12 cellular contexts compared by ENCODE assay signal in genomic region chr10:121595321-121595805, GRCh38. TPM values are rescaled to one million over a fixed set of nuclear protein-coding genes. Genes with fewer than 3 reads are reported as not detected.
A peak's percentile ranks its signal among the peaks of the same experiment; 100 is the strongest.
DNase-seq lines count a peak whose midpoint lies in the region; ATAC-seq and TF ChIP-seq lines count a peak whose summit lies in the region.
"Had no signal": no experiment of that assay in that cellular context is flagged by ENCODE, and none has a peak within 500 bp of the region (broad histone marks: within the 10 kb centered on the region; RNA-seq: fewer than 3 reads in every experiment).

No MANE protein-coding gene starts in this region.

- WGBS in gastroesophageal sphincter (ENCODE audit: low coverage in 1 of 2), 2 donors = 41 to 42% methylated on average over 10 to 11 of the region's 11 CpGs

- no peak for TF ChIP-seq EP300 in gastroesophageal sphincter (IDR thresholded peaks at IDR 0.05)

- H3K27ac ChIP-seq in gastroesophageal sphincter (peak overlapping the region; percentile 71 to 97 (median 92)), muscle layer of duodenum (ENCODE audit: low read length) (peak overlapping the region; percentile 67)

- DNase-seq in astrocyte of the cerebellum (ENCODE audit: low read depth) (no peak), type B pancreatic cell (ENCODE audit: extremely low spot score, unreplicated experiment) (no peak), NCI-H510A (lab: John Stamatoyannopoulos, UW) (no peak)
- DNase-seq in stimulated activated CD4-positive, alpha-beta T cell treated with anti-CD3 and anti-CD28 coated beads, Interleukin-2, amount 100 ng/mL, for 24 hours = no peak
- DNase-seq: activated CD4-positive, alpha-beta T cell treated with anti-CD3 and anti-CD28 coated beads for 1 hour; CD4-positive, alpha-beta memory T cell; left colon; NCI-H2081 treated with DMSO at 0.1 percent for 48 hours had no signal

- peaks cover 61% of the 10 kb centered on the region for H3K4me1 Mint-ChIP-seq in type B pancreatic cell (ENCODE audit: unreplicated experiment)

- peaks cover 26% of the 10 kb centered on the region for H3K27me3 ChIP-seq in gastroesophageal sphincter
- no peaks in the 10 kb centered on the region for H3K27me3 ChIP-seq in muscle layer of duodenum (ENCODE audit: low read depth, low read length)

- H3K27me3 Mint-ChIP-seq in type B pancreatic cell = no peaks in the 10 kb centered on the region

- H3K4me3 Mint-ChIP-seq in type B pancreatic cell = peak overlapping the region; percentile 98

- H3K9me3 ChIP-seq in gastroesophageal sphincter = no peaks in the 10 kb centered on the region
- H3K9me3 ChIP-seq in muscle layer of duodenum (ENCODE audit: control insufficient read depth in 1 of 2, low read length in 2 of 2) = no peaks in the 10 kb centered on the region

- H3K36me3 ChIP-seq in gastroesophageal sphincter (no peaks in the 10 kb centered on the region), muscle layer of duodenum (ENCODE audit: control insufficient read depth in 1 of 2, insufficient read depth in 2 of 2, low read length in 2 of 2) (no peaks in the 10 kb centered on the region)

- in situ Hi-C loops in astrocyte of the cerebellum (cut with HindIII; ENCODE audit: low sequenced_read_pairs) = no loop called here

- peak overlapping the region; percentile 86 for H3K27ac Mint-ChIP-seq in type B pancreatic cell
- H3K27ac Mint-ChIP-seq: CD4-positive, alpha-beta memory T cell had no signal

- no peak for TF ChIP-seq CTCF in astrocyte of the cerebellum (IDR thresholded peaks at IDR 0.05; ENCODE audit: low read depth, low read length, missing control alignments)
- TF ChIP-seq CTCF in gastroesophageal sphincter (IDR thresholded peaks at IDR 0.05) = no peak
- TF ChIP-seq CTCF in type B pancreatic cell (conservative IDR thresholded peaks at IDR 0.05) = no peak

- TF ChIP-seq POLR2A in gastroesophageal sphincter (IDR thresholded peaks at IDR 0.05) = no peak

- peaks cover 38% of the 10 kb centered on the region for H3K36me3 Mint-ChIP-seq in type B pancreatic cell
- H3K36me3 Mint-ChIP-seq: CD4-positive, alpha-beta memory T cell had no signal

- ATAC-seq in gastroesophageal sphincter (no peak), GM21737 (IDR thresholded peaks at IDR 0.05; ENCODE audit: unreplicated experiment) (no peak), GM19452 (IDR thresholded peaks at IDR 0.05; ENCODE audit: unreplicated experiment) (no peak)
- ATAC-seq: left colon had no signal

- no peaks in the 10 kb centered on the region for H3K9me3 Mint-ChIP-seq in type B pancreatic cell

- peaks cover 0 to 82% (median 0%) of the 10 kb centered on the region in 3 donors for H3K4me1 ChIP-seq in gastroesophageal sphincter
- peaks cover 0 to 11% of the 10 kb centered on the region in 2 donors for H3K4me1 ChIP-seq in muscle layer of duodenum (ENCODE audit: control insufficient read depth in 1 of 2, insufficient read depth in 2 of 2, low read length in 2 of 2)

- peak overlapping the region; percentile 60 for H3K4me3 ChIP-seq in astrocyte of the cerebellum (ENCODE audit: low read depth, low read length)
- peak overlapping the region; percentile 50 to 65 for H3K4me3 ChIP-seq in gastroesophageal sphincter
- H3K4me3 ChIP-seq in muscle layer of duodenum (ENCODE audit: low read depth in 1 of 2, low read length in 2 of 2) = peak overlapping the region; percentile 63 to 64

RNA-seq across cellular contexts. Expression of gene FGFR2, which starts 2.9 kb away (rescaled TPM):
- 10 to 100 TPM; 41.6 to 79.3 (median 60.5) TPM for total RNA-seq in gastroesophageal sphincter
- 68.8 and 173 TPM in 2 replicates for total RNA-seq in type B pancreatic cell (ENCODE audit: low replicate concordance)
